ENCODE assay signal across 13 cellular contexts in genomic region chr16:25005445-25006306, GRCh38. TPM values are rescaled to one million over a fixed set of nuclear protein-coding genes. Genes with fewer than 3 reads are reported as not detected.
DNase-seq lines count a peak whose midpoint lies in the region; ATAC-seq and TF ChIP-seq lines count a peak whose summit lies in the region.
"Had no signal": no experiment of that assay in that cellular context is flagged by ENCODE, and none has a peak within 500 bp of the region (broad histone marks: within the 10 kb centered on the region; RNA-seq: fewer than 3 reads in every experiment).

No MANE protein-coding gene starts in this region.

- H3K4me1 Mint-ChIP-seq in MCF 10A (ENCODE audit: insufficient read depth, unreplicated experiment), result peaks cover 6% of the 10 kb centered on the region

- intact Hi-C loops in MCF 10A (cut with micrococcal nuclease), result no loop called here
- intact Hi-C loops in breast epithelium (cut with DNase I; ENCODE audit: low total_unique reads), result no loop called here

- H3K9ac ChIP-seq in subcutaneous abdominal adipose tissue (ENCODE audit: low read length in 5 of 5), result no peak overlapping the region

- H3K4me1 ChIP-seq in breast epithelium (no peaks in the 10 kb centered on the region), subcutaneous abdominal adipose tissue (ENCODE audit: control insufficient read depth in 5 of 5, insufficient read depth in 5 of 5, low read length in 5 of 5) (peaks cover 0 to 61% (median 42%) of the 10 kb centered on the region in 5 donors)

- no peaks in the 10 kb centered on the region for H3K9me3 Mint-ChIP-seq in MCF 10A (ENCODE audit: unreplicated experiment)
- H3K9me3 Mint-ChIP-seq: CD8-positive, alpha-beta memory T cell; GM23338; naive thymus-derived CD8-positive, alpha-beta T cell had no signal

- no peak overlapping the region for H3K27ac Mint-ChIP-seq in MCF 10A (ENCODE audit: low read depth, unreplicated experiment)
- H3K27ac Mint-ChIP-seq: GM23338 had no signal

- H3K4me3 ChIP-seq in breast epithelium (no peak overlapping the region), subcutaneous abdominal adipose tissue (ENCODE audit: low read depth in 1 of 5, low read length in 5 of 5) (no peak overlapping the region)
- H3K4me3 ChIP-seq: esophagus muscularis mucosa, GM23338 had no signal

- ATAC-seq in esophagus mucosa (peak; percentile 55), GM18505 (IDR thresholded peaks at IDR 0.05; ENCODE audit: unreplicated experiment) (no peak), HG03520 (IDR thresholded peaks at IDR 0.05; ENCODE audit: unreplicated experiment) (no peak)
- ATAC-seq: GM23338; naive thymus-derived CD8-positive, alpha-beta T cell had no signal

- H3K27ac ChIP-seq in breast epithelium, result no peak overlapping the region
- peak overlapping the region; percentile 56 for H3K27ac ChIP-seq in subcutaneous abdominal adipose tissue (ENCODE audit: low read depth, low read length)

- POLR2A ChIA-PET in MCF 10A (lab: Yijun Ruan, JAX), result interaction anchor here (0.7 to 2.1 kb wide), 4 partner anchors 10 to 171 kb away, joined by 3 to 10 read pairs (median 6); partner anchors contain the start of gene ARHGAP17

- DNase-seq in MCF 10A (ENCODE audit: unreplicated experiment), result peak; percentile 59
- no peak for DNase-seq in breast epithelium (ENCODE audit: low spot score in 2 of 2)
- peak; percentile 16 for DNase-seq in NCI-H2171 (lab: John Stamatoyannopoulos, UW)
- DNase-seq in NCI-H748 treated with DMSO at 0.1 percent for 48 hours (lab: John Stamatoyannopoulos, UW), result no peak
- DNase-seq: CD8-positive, alpha-beta memory T cell; naive thymus-derived CD8-positive, alpha-beta T cell; NCI-H2107 had no signal

- TF ChIP-seq CTCF in MCF 10A (IDR thresholded peaks at IDR 0.05; ENCODE audit: unreplicated experiment) (no peak), breast epithelium (IDR thresholded peaks at IDR 0.05) (no peak)

- TF ChIP-seq POLR2A in breast epithelium (IDR thresholded peaks at IDR 0.05) (no peak), GM18505 (IDR thresholded peaks at IDR 0.05; ENCODE audit: borderline replicate concordance, extremely low read depth, insufficient read depth, insufficient read length) (no peak)

- H3K36me3 ChIP-seq in breast epithelium, result no peaks in the 10 kb centered on the region
- no peaks in the 10 kb centered on the region for H3K36me3 ChIP-seq in subcutaneous abdominal adipose tissue (ENCODE audit: control insufficient read depth in 5 of 5, insufficient read depth in 5 of 5, low read length in 5 of 5)
- H3K36me3 ChIP-seq: esophagus muscularis mucosa had no signal

- H3K4me3 Mint-ChIP-seq in MCF 10A (ENCODE audit: unreplicated experiment), result no peak overlapping the region
- H3K4me3 Mint-ChIP-seq: CD8-positive, alpha-beta memory T cell; GM23338 had no signal

- H3K36me3 Mint-ChIP-seq in MCF 10A (ENCODE audit: insufficient read depth, unreplicated experiment), result peaks cover 9% of the 10 kb centered on the region

- no peaks in the 10 kb centered on the region for H3K27me3 ChIP-seq in breast epithelium
- H3K27me3 ChIP-seq in subcutaneous abdominal adipose tissue (ENCODE audit: control insufficient read depth in 5 of 5, insufficient read depth in 4 of 5, low read length in 5 of 5), result no peaks in the 10 kb centered on the region
- H3K27me3 ChIP-seq: esophagus muscularis mucosa had no signal

- no peaks in the 10 kb centered on the region for H3K27me3 Mint-ChIP-seq in MCF 10A (ENCODE audit: insufficient read depth, unreplicated experiment)
- H3K27me3 Mint-ChIP-seq: CD8-positive, alpha-beta memory T cell; naive thymus-derived CD8-positive, alpha-beta T cell had no signal

- CTCF ChIA-PET in MCF 10A (lab: Yijun Ruan, JAX), result interaction anchor here (0.6 kb wide), 1 partner anchor 26 kb away, joined by 3 read pairs; no protein-coding TSS in a partner anchor

- no TSS peak for BruUV-seq in MCF 10A (replicated peaks; lab: Mats Ljungman, UMichigan)

- H3K9me3 ChIP-seq in breast epithelium, result no peaks in the 10 kb centered on the region
- H3K9me3 ChIP-seq in subcutaneous abdominal adipose tissue (ENCODE audit: control insufficient read depth in 5 of 5, low read length in 5 of 5), result no peaks in the 10 kb centered on the region
- H3K9me3 ChIP-seq: esophagus muscularis mucosa had no signal

RNA-seq across cellular contexts. Expression of gene ARHGAP17, which starts 9.5 kb away (rescaled TPM):
- total RNA-seq in MCF 10A (2022) (50.0 and 52.2 TPM in 2 replicates), breast epithelium (10 to 100 TPM; 40.8 to 43.6 (median 43.6) TPM), esophagus mucosa (33.0 TPM)

Comparison
In these comparisons a context has a peak if more than half of its experiments do, and no peak if none do; other contexts are left out.
1. DNase-seq: peak in MCF 10A (single experiment) and NCI-H2171 (single experiment); none in breast epithelium (0 of 2) and NCI-H748 treated with DMSO at 0.1 percent for 48 hours (single experiment).